26 cellular contexts compared by ENCODE assay signal in the genomic region with DNA sequence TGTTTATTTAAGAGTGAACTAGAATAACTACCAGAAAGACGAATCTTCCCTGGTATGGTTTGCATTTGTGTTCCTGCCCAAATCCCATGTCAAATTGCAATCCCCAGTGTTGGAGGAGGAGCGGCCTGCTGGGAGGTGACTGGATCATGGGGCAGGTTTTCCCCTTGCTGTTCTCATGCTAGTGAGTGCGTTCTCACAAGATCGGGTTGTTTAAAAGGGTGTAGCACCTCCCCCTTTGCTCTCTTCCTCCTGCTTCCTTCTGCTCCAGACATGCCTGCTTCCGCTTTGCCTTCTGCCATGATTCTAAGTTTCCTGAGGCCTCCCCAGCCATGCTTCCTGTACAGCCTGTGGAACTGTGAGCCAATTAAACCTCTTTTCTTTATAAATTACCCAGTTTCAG.
"Had no signal": no experiment of that assay in that cellular context is flagged by ENCODE, and none has a peak within 500 bp of the region (broad histone marks: within the 10 kb centered on the region; RNA-seq: fewer than 3 reads in every experiment).

No MANE protein-coding gene starts in this region.

- ATAC-seq: activated CD4-positive, CD25-positive, alpha-beta regulatory T cell treated with anti-CD3 and anti-CD28 coated beads, Interleukin-2, amount 50 U/mL, for 24 hours; activated CD8-positive, alpha-beta T cell treated with anti-CD3 and anti-CD28 coated beads, Interleukin-2, amount 10 ng/mL, durations not matched to agents 7 days and 5 days had no signal

- DNase-seq: activated CD4-positive, alpha-beta T cell treated with anti-CD3 and anti-CD28 coated beads for 4 hours; activated CD4-positive, alpha-beta T cell treated with anti-CD3 and anti-CD28 coated beads, Interleukin-2, amount 50 U/mL, for 4 hours; activated CD8-positive, alpha-beta memory T cell treated with anti-CD3 and anti-CD28 coated beads, Interleukin-2, amount 50 U/mL, for 48 hours; activated CD8-positive, alpha-beta T cell treated with anti-CD3 and anti-CD28 coated beads, Interleukin-2, amount 10 ng/mL, durations not matched to agents 7 days and 5 days; activated naive CD4-positive, alpha-beta T cell treated with anti-CD3 and anti-CD28 coated beads, Interleukin-2, amount 50 U/mL, for 16 hours; activated naive CD8-positive, alpha-beta T cell treated with anti-CD3 and anti-CD28 coated beads, Interleukin-2, amount 10 ng/mL, durations not matched to agents 7 days and 5 days; activated T-cell treated with anti-CD3 and anti-CD28 coated beads, Interleukin-2, amount 50 U/mL, for 1 hour; adrenal gland; anterior cingulate cortex; caudate nucleus; MG63; NCI-H1092 treated with DMSO at 0.1 percent for 48 hours; NCI-H1417 treated with DMSO at 0.1 percent for 48 hours; NCI-H1694; NCI-H2029 treated with DMSO at 0.1 percent for 48 hours; NCI-H446 treated with DMSO at 0.1 percent for 48 hours; NCI-H526 treated with DMSO at 0.1 percent for 48 hours; Peyer's patch; Right ventricle myocardium superior; SJCRH30; SK-N-SH; T-helper 1 cell; WERI-Rb-1 had no signal

- H3K27ac ChIP-seq: adrenal gland, breast epithelium, Peyer's patch, RWPE1, SJCRH30, WERI-Rb-1 had no signal

- H3K4me1 ChIP-seq: adrenal gland, breast epithelium, Peyer's patch, SJCRH30 had no signal

- H3K27me3 ChIP-seq: adrenal gland, breast epithelium, MG63, Peyer's patch, SJCRH30 had no signal

- H3K27me3 Mint-ChIP-seq: activated naive CD8-positive, alpha-beta T cell treated with anti-CD3 and anti-CD28 coated beads, Interleukin-2, amount 10 ng/mL, durations not matched to agents 7 days and 5 days had no signal

- H3K9me3 ChIP-seq: SJCRH30 had no signal

- H3K36me3 ChIP-seq: adrenal gland, breast epithelium, MG63, Peyer's patch, SJCRH30 had no signal

- H3K27ac Mint-ChIP-seq: activated CD8-positive, alpha-beta T cell treated with anti-CD3 and anti-CD28 coated beads, Interleukin-2, amount 10 ng/mL, durations not matched to agents 7 days and 5 days; activated naive CD8-positive, alpha-beta T cell treated with anti-CD3 and anti-CD28 coated beads, Interleukin-2, amount 10 ng/mL, durations not matched to agents 7 days and 5 days had no signal

- H3K36me3 Mint-ChIP-seq: activated naive CD8-positive, alpha-beta T cell treated with anti-CD3 and anti-CD28 coated beads, Interleukin-2, amount 10 ng/mL, durations not matched to agents 7 days and 5 days had no signal

- H3K4me3 ChIP-seq: adrenal gland, breast epithelium, MG63, Peyer's patch, SJCRH30 had no signal

- H3K4me3 Mint-ChIP-seq: activated CD8-positive, alpha-beta T cell treated with anti-CD3 and anti-CD28 coated beads, Interleukin-2, amount 10 ng/mL, durations not matched to agents 7 days and 5 days; activated naive CD8-positive, alpha-beta T cell treated with anti-CD3 and anti-CD28 coated beads, Interleukin-2, amount 10 ng/mL, durations not matched to agents 7 days and 5 days had no signal

- H3K4me1 Mint-ChIP-seq: activated naive CD8-positive, alpha-beta T cell treated with anti-CD3 and anti-CD28 coated beads, Interleukin-2, amount 10 ng/mL, durations not matched to agents 7 days and 5 days had no signal
